Comparison of ENCODE assay signal across 1 cellular context in genomic region chr2:135799738-135800137, GRCh38.
TF ChIP-seq lines count a peak whose summit lies in the region.

No MANE protein-coding gene starts in this region.

TF ChIP-seq in GM23338, 12 proteins besides CTCF, POLR2A, EP300 and RAD21:
- TF ChIP-seq EZH2 (IDR thresholded peaks at IDR 0.05; ENCODE audit: low read depth, unreplicated experiment) (no peak), ZNF114 (CRISPR knock-in tag; IDR thresholded peaks at IDR 0.05) (no peak), STAT1 (IDR thresholded peaks at IDR 0.05; ENCODE audit: unreplicated experiment) (no peak), CREB1 (CRISPR knock-in tag; IDR thresholded peaks at IDR 0.05; ENCODE audit: low read depth) (no peak), JUNB (IDR thresholded peaks at IDR 0.05; ENCODE audit: unreplicated experiment) (no peak), REST (IDR thresholded peaks at IDR 0.05; ENCODE audit: unreplicated experiment) (no peak), ZNF462 (CRISPR knock-in tag; IDR thresholded peaks at IDR 0.05) (no peak), NANOG (IDR thresholded peaks at IDR 0.05; ENCODE audit: borderline replicate concordance) (no peak), ETS1 (IDR thresholded peaks at IDR 0.05) (no peak), EZH2phosphoT487 (IDR thresholded peaks at IDR 0.05; ENCODE audit: unreplicated experiment) (no peak), POLR2AphosphoS5 (IDR thresholded peaks at IDR 0.05; ENCODE audit: low read depth) (no peak), ZNF331 (CRISPR knock-in tag; IDR thresholded peaks at IDR 0.05; ENCODE audit: low read depth) (no peak)
